18 cellular contexts compared by ENCODE assay signal in the genomic region with DNA sequence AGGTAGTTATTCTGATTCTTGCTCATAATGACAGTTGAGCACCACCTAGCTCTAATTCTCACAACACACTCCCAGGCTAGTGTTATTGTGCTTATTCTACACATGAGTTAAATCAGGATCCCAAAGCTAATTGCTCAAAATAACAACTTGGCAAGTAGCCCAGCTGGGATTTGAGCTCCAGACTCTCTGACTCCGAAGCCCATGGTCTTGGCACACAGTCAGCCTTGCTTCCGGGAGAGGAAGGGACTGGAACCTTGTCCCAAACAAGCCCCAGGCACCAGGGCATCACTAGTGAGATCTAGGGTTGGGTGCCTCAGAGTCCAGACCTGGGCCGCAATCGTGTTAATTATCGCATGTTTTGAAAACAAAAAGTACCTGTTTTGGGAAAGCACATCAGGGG.
DNase-seq lines count a peak whose midpoint lies in the region; ATAC-seq and TF ChIP-seq lines count a peak whose summit lies in the region.
"Had no signal": no experiment of that assay in that cellular context is flagged by ENCODE, and none has a peak within 500 bp of the region (broad histone marks: within the 10 kb centered on the region; RNA-seq: fewer than 3 reads in every experiment).

No MANE protein-coding gene starts in this region.

- H3K27me3 ChIP-seq in BE2C (no peaks in the 10 kb centered on the region), adrenal gland (no peaks in the 10 kb centered on the region), right lobe of liver (no peaks in the 10 kb centered on the region)
- H3K27me3 ChIP-seq: BLaER1, esophagus muscularis mucosa had no signal

- H3K4me1 ChIP-seq in BE2C (peaks cover 7% of the 10 kb centered on the region), HEK293 (ENCODE audit: control insufficient read depth, insufficient read depth, low read length) (peaks cover 8% of the 10 kb centered on the region; the same call in 1 of the 2 replicates), adrenal gland (replicated peaks in 1 of 2) (no peaks in the 10 kb centered on the region), right lobe of liver (peaks cover 0 to 9% (median 0%) of the 10 kb centered on the region in 4 donors)

- intact Hi-C loops in adrenal gland (cut with DNase I) = no loop called here
- intact Hi-C loops in right lobe of liver (cut with DNase I) = no loop called here

- H3K27ac ChIP-seq in HEK293 (ENCODE audit: extremely low read depth, low read depth, low read length) = no peak overlapping the region
- no peak overlapping the region for H3K27ac ChIP-seq in adrenal gland
- H3K27ac ChIP-seq in right lobe of liver = no peak overlapping the region
- H3K27ac ChIP-seq: BLaER1, dorsolateral prefrontal cortex, esophagus muscularis mucosa, thoracic aorta had no signal

- no peak overlapping the region for H3K4me3 ChIP-seq in BE2C (ENCODE audit: low read depth, low read length)
- H3K4me3 ChIP-seq in HEK293 (ENCODE audit: low read depth, low read length) = no peak overlapping the region
- H3K4me3 ChIP-seq in adrenal gland = no peak overlapping the region
- no peak overlapping the region for H3K4me3 ChIP-seq in right lobe of liver
- H3K4me3 ChIP-seq: BLaER1, dorsolateral prefrontal cortex, esophagus muscularis mucosa, thoracic aorta had no signal

- POLR2A ChIA-PET in HEK293 (lab: Yijun Ruan, JAX) = no interaction called here

- TF ChIP-seq POLR2A in adrenal gland (IDR thresholded peaks at IDR 0.05) (no peak), right lobe of liver (IDR thresholded peaks at IDR 0.05) (no peak)

- H3K9me3 ChIP-seq in BE2C (no peaks in the 10 kb centered on the region), HEK293 (ENCODE audit: control insufficient read depth, insufficient read depth, low read depth, low read length) (no peaks in the 10 kb centered on the region), adrenal gland (replicated peaks in 1 of 3) (no peaks in the 10 kb centered on the region), right lobe of liver (no peaks in the 10 kb centered on the region)
- H3K9me3 ChIP-seq: BLaER1, esophagus muscularis mucosa, thoracic aorta had no signal

- peak; percentile 71 for DNase-seq in BE2C
- DNase-seq in adrenal gland = peak; percentile 6 to 59 (median 20)
- peak in 2 of 3 donors; percentile 27 to 51 for DNase-seq in right lobe of liver
- DNase-seq in HuH-7.5 (ENCODE audit: low spot score) = no peak
- DNase-seq in NCI-H2029 treated with DMSO at 0.1 percent for 48 hours (lab: John Stamatoyannopoulos, UW) = no peak
- DNase-seq: activated CD4-positive, alpha-beta T cell treated with anti-CD3 and anti-CD28 coated beads for 48 hours; activated CD8-positive, alpha-beta memory T cell treated with anti-CD3 and anti-CD28 coated beads, Interleukin-2, amount 50 U/mL, for 48 hours; activated naive CD4-positive, alpha-beta T cell treated with Interleukin-2 at 50 U/mL for 16 hours; GOT3; retina; stimulated activated CD4-positive, alpha-beta T cell treated with anti-CD3 and anti-CD28 coated beads, Interleukin-2, amount 100 ng/mL, for 48 hours had no signal

- H3K36me3 ChIP-seq in BE2C (no peaks in the 10 kb centered on the region), HEK293 (ENCODE audit: control insufficient read depth in 2 of 2, insufficient read depth in 1 of 2, low read length in 2 of 2) (no peaks in the 10 kb centered on the region), adrenal gland (replicated peaks in 1 of 2) (no peaks in the 10 kb centered on the region), right lobe of liver (no peaks in the 10 kb centered on the region)
- H3K36me3 ChIP-seq: BLaER1, esophagus muscularis mucosa, thoracic aorta had no signal

- WGBS in adrenal gland, 4 donors = 51 to 62% (median 59%) methylated on average over 3 to 5 of the region's 5 CpGs
- 36% methylated on average over 4 of the region's 5 CpGs for WGBS in right lobe of liver (ENCODE audit: insufficient coverage, low coverage, low lambda C conversion rate, missing lambda C conversion rate)

- peak; percentile 30 to 59 (median 46) for ATAC-seq in right lobe of liver
- ATAC-seq in GM21529 (IDR thresholded peaks at IDR 0.05; ENCODE audit: unreplicated experiment) = no peak
- no peak for ATAC-seq in GM18909 (IDR thresholded peaks at IDR 0.05; ENCODE audit: poor library complexity, unreplicated experiment)

- CTCF ChIA-PET in HEK293 (lab: Yijun Ruan, JAX) = interaction anchor here (0.6 to 1.3 kb wide), 5 partner anchors 33 to 511 kb away, joined by 3 to 7 read pairs (median 3); no protein-coding TSS in a partner anchor

- TF ChIP-seq CTCF in BE2C (IDR thresholded peaks at IDR 0.05; ENCODE audit: low read depth, low read length) (no peak), HEK293 (tag by site-specific recombination; IDR thresholded peaks at IDR 0.05) (no peak), adrenal gland (IDR thresholded peaks at IDR 0.05) (no peak), right lobe of liver (IDR thresholded peaks at IDR 0.05) (no peak)

TF ChIP-seq in HEK293, 187 proteins besides CTCF, POLR2A, EP300 and RAD21:
- no peak for TF ChIP-seq ZNF221 (tag by site-specific recombination; IDR thresholded peaks at IDR 0.05; ENCODE audit: borderline replicate concordance)
- no peak for TF ChIP-seq ZNF138 (tag by site-specific recombination; IDR thresholded peaks at IDR 0.05; ENCODE audit: borderline replicate concordance)
- no peak for TF ChIP-seq ZNF121 (tag by site-specific recombination; IDR thresholded peaks at IDR 0.05)
- no peak for TF ChIP-seq ZNF274 (IDR thresholded peaks at IDR 0.05; ENCODE audit: low read length)
- no peak for TF ChIP-seq ZNF274 (tag by site-specific recombination; IDR thresholded peaks at IDR 0.05; ENCODE audit: borderline replicate concordance)
- TF ChIP-seq ZNF660 (tag by site-specific recombination; IDR thresholded peaks at IDR 0.05) = no peak
- no peak for TF ChIP-seq ZNF791 (tag by site-specific recombination; IDR thresholded peaks at IDR 0.05)
- TF ChIP-seq TRIM28 (IDR thresholded peaks at IDR 0.05; ENCODE audit: borderline replicate concordance, low read length) = peak; percentile 63; the same call in 1 of the 2 replicates
- TF ChIP-seq ZNF518A (tag by site-specific recombination; conservative IDR thresholded peaks at IDR 0.05; ENCODE audit: low read depth) = no peak
- TF ChIP-seq, protein P1, sequence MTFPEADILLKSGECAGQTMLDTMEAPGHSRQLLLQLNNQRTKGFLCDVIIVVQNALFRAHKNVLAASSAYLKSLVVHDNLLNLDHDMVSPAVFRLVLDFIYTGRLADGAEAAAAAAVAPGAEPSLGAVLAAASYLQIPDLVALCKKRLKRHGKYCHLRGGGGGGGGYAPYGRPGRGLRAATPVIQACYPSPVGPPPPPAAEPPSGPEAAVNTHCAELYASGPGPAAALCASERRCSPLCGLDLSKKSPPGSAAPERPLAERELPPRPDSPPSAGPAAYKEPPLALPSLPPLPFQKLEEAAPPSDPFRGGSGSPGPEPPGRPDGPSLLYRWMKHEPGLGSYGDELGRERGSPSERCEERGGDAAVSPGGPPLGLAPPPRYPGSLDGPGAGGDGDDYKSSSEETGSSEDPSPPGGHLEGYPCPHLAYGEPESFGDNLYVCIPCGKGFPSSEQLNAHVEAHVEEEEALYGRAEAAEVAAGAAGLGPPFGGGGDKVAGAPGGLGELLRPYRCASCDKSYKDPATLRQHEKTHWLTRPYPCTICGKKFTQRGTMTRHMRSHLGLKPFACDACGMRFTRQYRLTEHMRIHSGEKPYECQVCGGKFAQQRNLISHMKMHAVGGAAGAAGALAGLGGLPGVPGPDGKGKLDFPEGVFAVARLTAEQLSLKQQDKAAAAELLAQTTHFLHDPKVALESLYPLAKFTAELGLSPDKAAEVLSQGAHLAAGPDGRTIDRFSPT (tag by site-specific recombination; IDR thresholded peaks at IDR 0.05) = peak; percentile 40; the same call in 1 of the 2 replicates
- TF ChIP-seq HOXC10 (CRISPR knock-in tag; IDR thresholded peaks at IDR 0.05) = no peak
- TF ChIP-seq ZNF561 (tag by site-specific recombination; IDR thresholded peaks at IDR 0.05; ENCODE audit: borderline replicate concordance) = no peak

Comparison
In these comparisons a context has a peak if more than half of its experiments do, and no peak if none do; other contexts are left out.
1. DNase-seq: peak in BE2C (single experiment), adrenal gland (7 of 7) and right lobe of liver (2 of 3); none in HuH-7.5 (single experiment) and NCI-H2029 treated with DMSO at 0.1 percent for 48 hours (single experiment).
2. ATAC-seq: peak in right lobe of liver (4 of 4); none in GM21529 (single experiment) and GM18909 (single experiment).